In genomic region chr12:64016521-64016920, GRCh38 we compare ENCODE assay signal across 35 cellular contexts.
"Had no signal": no experiment of that assay in that cellular context is flagged by ENCODE, and none has a peak within 500 bp of the region (broad histone marks: within the 10 kb centered on the region; RNA-seq: fewer than 3 reads in every experiment).

No MANE protein-coding gene starts in this region.

- H3K27ac Mint-ChIP-seq: activated CD4-positive, alpha-beta memory T cell treated with anti-CD3 and anti-CD28 coated beads for 36 hours; activated CD4-positive, alpha-beta T cell treated with anti-CD3 and anti-CD28 coated beads, Interleukin-2, amount 10 ng/mL, durations not matched to agents 24 days and 14 days; activated CD8-positive, alpha-beta T cell treated with anti-CD3 and anti-CD28 coated beads for 36 hours; activated naive CD4-positive, alpha-beta T cell treated with anti-CD3 and anti-CD28 coated beads for 36 hours; activated naive CD4-positive, alpha-beta T cell treated with anti-CD3 and anti-CD28 coated beads, Interleukin-2, amount 50 U/mL, for 72 hours; activated naive CD8-positive, alpha-beta T cell treated with anti-CD3 and anti-CD28 coated beads for 36 hours; activated T-cell treated with anti-CD3 and anti-CD28 coated beads, Interleukin-2, amount 50 U/mL, for 72 hours; activated T-helper 1 cell treated with anti-CD3 and anti-CD28 coated beads, Interleukin-12 subunit alpha, Interleukin-12 subunit beta, Interleukin-2, Interleukin-4 antibody, amounts not matched to agents 30 ng/mL and 10 ng/mL and 1 ng/mL, durations not matched to agents 14 hours and 24 hours and 36 hours; activated T-helper 17 cell treated with anti-CD3 and anti-CD28 coated beads, Interleukin-2, amount 50 U/mL, for 72 hours; T-helper 1 cell treated with Interleukin-12 subunit alpha and Interleukin-12 subunit beta and Interleukin-4 antibody, amounts not matched to agents 30 μg/mL and 1 μg/mL, for 36 hours; T-helper 2 cell treated with Interferon-gamma antibody and Interleukin-4, amounts not matched to agents 5 μg/mL and 100 μg/mL, for 36 hours had no signal

- ATAC-seq: activated CD4-positive, CD25-positive, alpha-beta regulatory T cell treated with anti-CD3 and anti-CD28 coated beads, Interleukin-2, amount 50 U/mL, for 24 hours; activated CD8-positive, alpha-beta T cell treated with anti-CD3 and anti-CD28 coated beads for 36 hours; activated naive CD4-positive, alpha-beta T cell treated with anti-CD3 and anti-CD28 coated beads, Interleukin-2, amount 50 U/mL, for 72 hours; activated T-cell treated with anti-CD3 and anti-CD28 coated beads, Interleukin-2, amount 50 U/mL, for 4 hours; activated T-cell treated with anti-CD3 and anti-CD28 coated beads, Interleukin-2, amount 50 U/mL, for 72 hours; activated T-helper 17 cell treated with anti-CD3 and anti-CD28 coated beads, Interleukin-2, amount 50 U/mL, for 72 hours; body of pancreas had no signal

- H3K27me3 Mint-ChIP-seq: activated CD4-positive, alpha-beta memory T cell treated with anti-CD3 and anti-CD28 coated beads for 36 hours; activated CD4-positive, alpha-beta T cell treated with anti-CD3 and anti-CD28 coated beads, Interleukin-2, amount 10 ng/mL, durations not matched to agents 24 days and 14 days; activated CD8-positive, alpha-beta T cell treated with anti-CD3 and anti-CD28 coated beads for 36 hours had no signal

- H3K4me1 ChIP-seq: adrenal gland, breast epithelium had no signal

- H3K4me3 Mint-ChIP-seq: activated CD4-positive, alpha-beta memory T cell treated with anti-CD3 and anti-CD28 coated beads for 36 hours; activated CD4-positive, alpha-beta T cell treated with anti-CD3 and anti-CD28 coated beads, Interleukin-2, amount 10 ng/mL, durations not matched to agents 24 days and 14 days; activated CD8-positive, alpha-beta T cell treated with anti-CD3 and anti-CD28 coated beads for 36 hours; activated naive CD4-positive, alpha-beta T cell treated with anti-CD3 and anti-CD28 coated beads for 36 hours; activated naive CD8-positive, alpha-beta T cell treated with anti-CD3 and anti-CD28 coated beads for 36 hours; activated T-cell treated with anti-CD3 and anti-CD28 coated beads, Interleukin-2, amount 50 U/mL, for 4 hours; activated T-cell treated with anti-CD3 and anti-CD28 coated beads, Interleukin-2, amount 50 U/mL, for 72 hours; activated T-helper 1 cell treated with anti-CD3 and anti-CD28 coated beads, Interleukin-12 subunit alpha, Interleukin-12 subunit beta, Interleukin-2, Interleukin-4 antibody, amounts not matched to agents 30 ng/mL and 10 ng/mL and 1 ng/mL, durations not matched to agents 14 hours and 24 hours and 36 hours; activated T-helper 17 cell treated with anti-CD3 and anti-CD28 coated beads, Interleukin-2, amount 50 U/mL, for 72 hours; T-helper 1 cell treated with Interleukin-12 subunit alpha and Interleukin-12 subunit beta and Interleukin-4 antibody, amounts not matched to agents 30 μg/mL and 1 μg/mL, for 36 hours; T-helper 2 cell treated with Interferon-gamma antibody and Interleukin-4, amounts not matched to agents 5 μg/mL and 100 μg/mL, for 36 hours had no signal

- H3K9me3 ChIP-seq: adrenal gland, body of pancreas, breast epithelium had no signal

- H3K27me3 ChIP-seq: adrenal gland, body of pancreas, brain microvascular endothelial cell, breast epithelium had no signal

- H3K36me3 Mint-ChIP-seq: activated CD4-positive, alpha-beta memory T cell treated with anti-CD3 and anti-CD28 coated beads for 36 hours; activated naive CD4-positive, alpha-beta T cell treated with anti-CD3 and anti-CD28 coated beads, Interleukin-2, amount 50 U/mL, for 72 hours; activated naive CD8-positive, alpha-beta T cell treated with anti-CD3 and anti-CD28 coated beads for 36 hours had no signal

- H3K4me3 ChIP-seq: adrenal gland, body of pancreas, breast epithelium had no signal

- H3K4me1 Mint-ChIP-seq: activated CD4-positive, alpha-beta T cell treated with anti-CD3 and anti-CD28 coated beads, Interleukin-2, amount 10 ng/mL, durations not matched to agents 24 days and 14 days; activated naive CD8-positive, alpha-beta T cell treated with anti-CD3 and anti-CD28 coated beads for 36 hours; activated T-helper 17 cell treated with anti-CD3 and anti-CD28 coated beads, Interleukin-2, amount 50 U/mL, for 72 hours had no signal

- DNase-seq: activated CD4-positive, alpha-beta memory T cell treated with anti-CD3 and anti-CD28 coated beads for 36 hours; activated CD4-positive, alpha-beta T cell treated with anti-CD3 and anti-CD28 coated beads for 4 hours; activated CD4-positive, alpha-beta T cell treated with anti-CD3 and anti-CD28 coated beads, Interleukin-2, amount 10 ng/mL, durations not matched to agents 24 days and 14 days; activated CD4-positive, alpha-beta T cell treated with anti-CD3 and anti-CD28 coated beads, Interleukin-2, amount 50 U/mL, for 1 hour; activated CD4-positive, alpha-beta T cell treated with anti-CD3 and anti-CD28 coated beads, Interleukin-2, amount 50 U/mL, for 4 hours; activated CD4-positive, CD25-positive, alpha-beta regulatory T cell; activated CD8-positive, alpha-beta memory T cell treated with anti-CD3 and anti-CD28 coated beads, Interleukin-2, amount 50 U/mL, for 4 hours; activated CD8-positive, alpha-beta T cell treated with anti-CD3 and anti-CD28 coated beads for 36 hours; activated effector memory CD4-positive, alpha-beta T cell treated with anti-CD3 and anti-CD28 coated beads, Interleukin-2, amount 50 U/mL, for 16 hours; activated gamma-delta T cell treated with Interleukin-2 at 50 U/mL for 16 hours; activated naive CD4-positive, alpha-beta T cell; activated naive CD4-positive, alpha-beta T cell treated with anti-CD3 and anti-CD28 coated beads for 36 hours; activated naive CD4-positive, alpha-beta T cell treated with anti-CD3 and anti-CD28 coated beads, Interleukin-2, amount 50 U/mL, for 16 hours; activated naive CD8-positive, alpha-beta T cell treated with anti-CD3 and anti-CD28 coated beads for 36 hours; activated T-cell treated with anti-CD3 and anti-CD28 coated beads for 4 hours; activated T-cell treated with anti-CD3 and anti-CD28 coated beads, Interleukin-2, amount 50 U/mL, for 1 hour; activated T-cell treated with anti-CD3 and anti-CD28 coated beads, Interleukin-2, amount 50 U/mL, for 4 hours; activated T-cell treated with anti-CD3 and anti-CD28 coated beads, Interleukin-2, amount 50 U/mL, for 72 hours; adrenal gland; amniotic stem cell; aorta; body of pancreas; brain microvascular endothelial cell; central memory CD4-positive, alpha-beta T cell; T-helper 1 cell; T-helper 2 cell; T-helper 9 cell had no signal

- H3K9me3 Mint-ChIP-seq: activated CD4-positive, alpha-beta memory T cell treated with anti-CD3 and anti-CD28 coated beads for 36 hours; activated CD4-positive, alpha-beta T cell treated with anti-CD3 and anti-CD28 coated beads, Interleukin-2, amount 10 ng/mL, durations not matched to agents 24 days and 14 days; activated CD8-positive, alpha-beta T cell treated with anti-CD3 and anti-CD28 coated beads for 36 hours; activated naive CD4-positive, alpha-beta T cell treated with anti-CD3 and anti-CD28 coated beads for 36 hours; activated naive CD4-positive, alpha-beta T cell treated with anti-CD3 and anti-CD28 coated beads, Interleukin-2, amount 50 U/mL, for 72 hours; activated naive CD8-positive, alpha-beta T cell treated with anti-CD3 and anti-CD28 coated beads for 36 hours; activated T-cell treated with anti-CD3 and anti-CD28 coated beads, Interleukin-2, amount 50 U/mL, for 4 hours; activated T-cell treated with anti-CD3 and anti-CD28 coated beads, Interleukin-2, amount 50 U/mL, for 72 hours; activated T-helper 1 cell treated with anti-CD3 and anti-CD28 coated beads, Interleukin-12 subunit alpha, Interleukin-12 subunit beta, Interleukin-2, Interleukin-4 antibody, amounts not matched to agents 30 ng/mL and 10 ng/mL and 1 ng/mL, durations not matched to agents 14 hours and 24 hours and 36 hours; activated T-helper 17 cell treated with anti-CD3 and anti-CD28 coated beads, Interleukin-2, amount 50 U/mL, for 72 hours; T-helper 1 cell treated with Interleukin-12 subunit alpha and Interleukin-12 subunit beta and Interleukin-4 antibody, amounts not matched to agents 30 μg/mL and 1 μg/mL, for 36 hours; T-helper 2 cell treated with Interferon-gamma antibody and Interleukin-4, amounts not matched to agents 5 μg/mL and 100 μg/mL, for 36 hours had no signal

- H3K36me3 ChIP-seq: adrenal gland, brain microvascular endothelial cell, breast epithelium had no signal

- H3K27ac ChIP-seq: adrenal gland, body of pancreas, brain microvascular endothelial cell, breast epithelium, VCaP had no signal
